ENCODE assay signal across 8 cellular contexts in genomic region chr17:74758846-74759163, GRCh38. TPM values are rescaled to one million over a fixed set of nuclear protein-coding genes. Genes with fewer than 3 reads are reported as not detected.
DNase-seq lines count a peak whose midpoint lies in the region; TF ChIP-seq lines count a peak whose summit lies in the region.

No MANE protein-coding gene starts in this region.

- TF ChIP-seq POLR2A in Peyer's patch (IDR thresholded peaks at IDR 0.05): no peak
- TF ChIP-seq POLR2A in sigmoid colon (IDR thresholded peaks at IDR 0.05): no peak

- WGBS in sigmoid colon, 2 donors: 33 to 94% methylated on average over 1 of the region's 1 CpG

- H3K36me3 ChIP-seq in Peyer's patch: peaks cover 0 to 4% (median 0%) of the 10 kb centered on the region in 3 donors
- no peaks in the 10 kb centered on the region for H3K36me3 ChIP-seq in sigmoid colon

- peak overlapping the region; percentile 80 for H3K27ac Mint-ChIP-seq in activated CD4-positive, alpha-beta T cell treated with anti-CD3 and anti-CD28 coated beads, Interleukin-2, amount 10 ng/mL, durations not matched to agents 7 days and 5 days
- peak overlapping the region; percentile 83 for H3K27ac Mint-ChIP-seq in stimulated activated naive CD8-positive, alpha-beta T cell treated with anti-CD3 and anti-CD28 coated beads, Interleukin-15, Interleukin-2, amounts not matched to agents 100 ng/mL and 50 ng/mL, for 24 hours

- H3K9me3 ChIP-seq in Peyer's patch (no peaks in the 10 kb centered on the region), sigmoid colon (no peaks in the 10 kb centered on the region)

- H3K4me3 Mint-ChIP-seq in activated CD4-positive, alpha-beta T cell treated with anti-CD3 and anti-CD28 coated beads, Interleukin-2, amount 10 ng/mL, durations not matched to agents 7 days and 5 days: peak overlapping the region; percentile 71
- H3K4me3 Mint-ChIP-seq in stimulated activated naive CD8-positive, alpha-beta T cell treated with anti-CD3 and anti-CD28 coated beads, Interleukin-15, Interleukin-2, amounts not matched to agents 100 ng/mL and 50 ng/mL, for 24 hours: peak overlapping the region; percentile 54

- CTCF ChIA-PET in activated CD4-positive, alpha-beta T cell treated with anti-CD3 and anti-CD28 coated beads, Interleukin-2, amount 10 ng/mL, durations not matched to agents 7 days and 5 days (lab: Charles Lee): interaction anchor here (1.0 to 5.1 kb wide), 11 partner anchors 9 to 101 kb away, joined by 3 to 38 read pairs (median 12); partner anchors contain the start of genes NAT9 and NHERF1

- peaks cover 21% of the 10 kb centered on the region for H3K36me3 Mint-ChIP-seq in activated CD4-positive, alpha-beta T cell treated with anti-CD3 and anti-CD28 coated beads, Interleukin-2, amount 10 ng/mL, durations not matched to agents 7 days and 5 days (ENCODE audit: low read depth)
- H3K36me3 Mint-ChIP-seq in stimulated activated naive CD8-positive, alpha-beta T cell treated with anti-CD3 and anti-CD28 coated beads, Interleukin-15, Interleukin-2, amounts not matched to agents 100 ng/mL and 50 ng/mL, for 24 hours (ENCODE audit: low read depth): peaks cover 6% of the 10 kb centered on the region

- H3K27me3 ChIP-seq in Peyer's patch (no peaks in the 10 kb centered on the region), sigmoid colon (no peaks in the 10 kb centered on the region)

- TF ChIP-seq EP300 in sigmoid colon (IDR thresholded peaks at IDR 0.05): no peak

- H3K27me3 Mint-ChIP-seq in activated CD4-positive, alpha-beta T cell treated with anti-CD3 and anti-CD28 coated beads, Interleukin-2, amount 10 ng/mL, durations not matched to agents 7 days and 5 days: no peaks in the 10 kb centered on the region
- H3K27me3 Mint-ChIP-seq in stimulated activated naive CD8-positive, alpha-beta T cell treated with anti-CD3 and anti-CD28 coated beads, Interleukin-15, Interleukin-2, amounts not matched to agents 100 ng/mL and 50 ng/mL, for 24 hours: no peaks in the 10 kb centered on the region

- H3K4me1 ChIP-seq in Peyer's patch: peaks cover 36 to 86% (median 41%) of the 10 kb centered on the region in 4 donors
- H3K4me1 ChIP-seq in sigmoid colon: peaks cover 0 to 23% (median 19%) of the 10 kb centered on the region in 4 donors

- intact Hi-C loops in sigmoid colon (cut with DNase I): no loop called here

- peak overlapping the region; percentile 36 to 88 (median 68) for H3K27ac ChIP-seq in Peyer's patch
- peak overlapping the region in 1 of 4 donors; percentile 20 for H3K27ac ChIP-seq in sigmoid colon

- peaks cover 74% of the 10 kb centered on the region for H3K4me1 Mint-ChIP-seq in activated CD4-positive, alpha-beta T cell treated with anti-CD3 and anti-CD28 coated beads, Interleukin-2, amount 10 ng/mL, durations not matched to agents 7 days and 5 days
- peaks cover 72% of the 10 kb centered on the region for H3K4me1 Mint-ChIP-seq in stimulated activated naive CD8-positive, alpha-beta T cell treated with anti-CD3 and anti-CD28 coated beads, Interleukin-15, Interleukin-2, amounts not matched to agents 100 ng/mL and 50 ng/mL, for 24 hours (ENCODE audit: low read depth)

- no peaks in the 10 kb centered on the region for H3K9me3 Mint-ChIP-seq in activated CD4-positive, alpha-beta T cell treated with anti-CD3 and anti-CD28 coated beads, Interleukin-2, amount 10 ng/mL, durations not matched to agents 7 days and 5 days
- H3K9me3 Mint-ChIP-seq in stimulated activated naive CD8-positive, alpha-beta T cell treated with anti-CD3 and anti-CD28 coated beads, Interleukin-15, Interleukin-2, amounts not matched to agents 100 ng/mL and 50 ng/mL, for 24 hours: no peaks in the 10 kb centered on the region

- POLR2A ChIA-PET in activated CD4-positive, alpha-beta T cell treated with anti-CD3 and anti-CD28 coated beads, Interleukin-2, amount 10 ng/mL, durations not matched to agents 7 days and 5 days (lab: Charles Lee): interaction anchor here (0.6 kb wide), 2 partner anchors 88 to 193 kb away, joined by 3 to 6 read pairs; no protein-coding TSS in a partner anchor

- H3K4me3 ChIP-seq in Peyer's patch (peak overlapping the region in 2 of 4 donors; percentile 26 to 32), sigmoid colon (no peak overlapping the region)

- no peak for DNase-seq in activated CD4-positive, alpha-beta T cell treated with anti-CD3 and anti-CD28 coated beads, Interleukin-2, amount 10 ng/mL, durations not matched to agents 7 days and 5 days
- DNase-seq in activated CD4-positive, alpha-beta T cell treated with anti-CD3 and anti-CD28 coated beads, Interleukin-2, amount 50 U/mL, for 48 hours: no peak
- DNase-seq in Peyer's patch (peak in 2 of 3 donors; percentile 75 to 77), globus pallidus (ENCODE audit: low spot score) (peak; percentile 56), NCI-H2107 treated with DMSO at 0.1 percent for 48 hours (lab: John Stamatoyannopoulos, UW; ENCODE audit: unreplicated experiment) (no peak), sigmoid colon (no peak), GM19238 (ENCODE audit: insufficient read length, low spot score) (no peak)

- TF ChIP-seq CTCF in Peyer's patch (IDR thresholded peaks at IDR 0.05) (no peak), sigmoid colon (IDR thresholded peaks at IDR 0.05) (no peak)

RNA-seq across cellular contexts. Expression of gene NHERF1, which starts 10.4 kb away (rescaled TPM):
- 100 to 1,000 TPM; 254 to 281 TPM for total RNA-seq in activated CD4-positive, alpha-beta T cell treated with anti-CD3 and anti-CD28 coated beads, Interleukin-2, amount 10 ng/mL, durations not matched to agents 7 days and 5 days
- total RNA-seq in Peyer's patch (100 to 1,000 TPM; 121 to 600 (median 488) TPM), sigmoid colon (10 to 100 TPM in 1 of 4 donors, 1 to 10 TPM in 3; 6.6 to 12.5 (median 7.3) TPM)
- 100 to 1,000 TPM; 122 to 420 (median 194) TPM for polyA plus RNA-seq in sigmoid colon

RNA-seq across cellular contexts. Expression of gene NAT9, which starts 17.3 kb away (rescaled TPM):
- 10 to 100 TPM; 28.6 to 34.4 TPM for total RNA-seq in activated CD4-positive, alpha-beta T cell treated with anti-CD3 and anti-CD28 coated beads, Interleukin-2, amount 10 ng/mL, durations not matched to agents 7 days and 5 days
- 10 to 100 TPM; 23.1 to 85.0 (median 37.4) TPM for total RNA-seq in Peyer's patch
- total RNA-seq in sigmoid colon: 10 to 100 TPM; 14.3 to 29.9 (median 21.7) TPM
- polyA plus RNA-seq in sigmoid colon: 10 to 100 TPM; 11.3 to 36.4 (median 14.4) TPM

RNA-seq across cellular contexts. Expression of gene RAB37, which starts 21.7 kb away (rescaled TPM):
- 10 to 100 TPM; 28.2 to 30.4 TPM for total RNA-seq in activated CD4-positive, alpha-beta T cell treated with anti-CD3 and anti-CD28 coated beads, Interleukin-2, amount 10 ng/mL, durations not matched to agents 7 days and 5 days
- total RNA-seq in Peyer's patch: 10 to 100 TPM in 1 of 4 donors, 1 to 10 TPM in 3; 1.1 to 35.5 (median 4.4) TPM
- 1 to 10 TPM in 3 of 4 donors, under 1 TPM in 1; 0.54 to 4.1 (median 1.4) TPM for total RNA-seq in sigmoid colon
- polyA plus RNA-seq in sigmoid colon: 10 to 100 TPM; 15.2 to 28.8 (median 16.9) TPM

RNA-seq across cellular contexts. Expression of gene CD300LF, which starts 46.1 kb away (rescaled TPM):
- total RNA-seq in activated CD4-positive, alpha-beta T cell treated with anti-CD3 and anti-CD28 coated beads, Interleukin-2, amount 10 ng/mL, durations not matched to agents 7 days and 5 days: not detected
- total RNA-seq in Peyer's patch (1 to 10 TPM in 2 of 4 donors, not detected in 2; 1.1 to 1.7 TPM), sigmoid colon (under 1 TPM in 1 of 4 donors, not detected in 3; 0.27 TPM)
- 1 to 10 TPM; 1.8 to 8.3 (median 4.8) TPM for polyA plus RNA-seq in sigmoid colon

Comparison
In these comparisons a context has a peak if more than half of its experiments do, and no peak if none do; other contexts are left out.
1. DNase-seq: peak in Peyer's patch (2 of 3) and globus pallidus (single experiment); none in activated CD4-positive, alpha-beta T cell treated with anti-CD3 and anti-CD28 coated beads, Interleukin-2, amount 10 ng/mL, durations not matched to agents 7 days and 5 days (single experiment), activated CD4-positive, alpha-beta T cell treated with anti-CD3 and anti-CD28 coated beads, Interleukin-2, amount 50 U/mL, for 48 hours (0 of 2), NCI-H2107 treated with DMSO at 0.1 percent for 48 hours (single experiment), sigmoid colon (single experiment) and GM19238 (single experiment).
2. RNA of gene NHERF1, which starts 10.4 kb away (total RNA-seq): 121 to 600 TPM in Peyer's patch and 254 to 281 TPM in activated CD4-positive, alpha-beta T cell treated with anti-CD3 and anti-CD28 coated beads, Interleukin-2, amount 10 ng/mL, durations not matched to agents 7 days and 5 days; 6.6 to 12.5 TPM in sigmoid colon; every median in the first group is over 4 times any median in the second.